ENCODE assay signal across 21 cellular contexts in genomic region chr17:76123749-76124581, GRCh38. TPM values are rescaled to one million over a fixed set of nuclear protein-coding genes. Genes with fewer than 3 reads are reported as not detected.
DNase-seq lines count a peak whose midpoint lies in the region; ATAC-seq, FAIRE-seq and TF ChIP-seq lines count a peak whose summit lies in the region.
"Had no signal": no experiment of that assay in that cellular context is flagged by ENCODE, and none has a peak within 500 bp of the region (broad histone marks: within the 10 kb centered on the region; RNA-seq: fewer than 3 reads in every experiment).

No MANE protein-coding gene starts in this region.

- TF ChIP-seq CTCF in HepG2 (CRISPR knock-in tag; IDR thresholded peaks at IDR 0.05) (peak; percentile 64), right lobe of liver (IDR thresholded peaks at IDR 0.05) (no peak)

- POLR2A ChIA-PET in HepG2 (lab: Yijun Ruan, JAX) = interaction anchor here (0.9 to 2.8 kb wide), 8 partner anchors 8 to 141 kb away, joined by 3 to 13 read pairs (median 4); partner anchors contain the start of genes EXOC7 and UBALD2

- H3K4me3 ChIP-seq in HepG2 (replicated peaks in 1 of 3; ENCODE audit: insufficient read depth in 1 of 3, low read depth in 2 of 3, low read length in 3 of 3) (no peak overlapping the region), right lobe of liver (no peak overlapping the region)
- H3K4me3 ChIP-seq: colonic mucosa, uterus had no signal

- H3K4me1 Mint-ChIP-seq in central memory CD8-positive, alpha-beta T cell = peaks cover 5% of the 10 kb centered on the region

- 17% methylated on average over 7 of the region's 9 CpGs for WGBS in HepG2 (ENCODE audit: low lambda C conversion rate)
- 8% methylated on average over 2 of the region's 9 CpGs for WGBS in right lobe of liver (ENCODE audit: insufficient coverage, low coverage, low lambda C conversion rate, missing lambda C conversion rate)

- DNase-seq in HepG2 (ENCODE audit: low spot score) = no peak
- no peak for DNase-seq in right lobe of liver
- no peak for DNase-seq in central memory CD8-positive, alpha-beta T cell (ENCODE audit: low spot score in 2 of 2)
- DNase-seq in SW 1271 (lab: John Stamatoyannopoulos, UW) = no peak
- no peak for DNase-seq in COLO829 (ENCODE audit: low spot score)
- DNase-seq in HPDE6-E6E7 (ENCODE audit: extremely low spot score) = no peak
- DNase-seq: colonic mucosa, DMS 273 treated with DMSO at 0.1 percent for 48 hours, HCEC 1CT, hypothalamus, Kasumi-1, NCI-H1417, NCI-H2171 treated with DMSO at 0.1 percent for 48 hours, nucleus accumbens, uterus had no signal

- H3K9me3 ChIP-seq in HepG2 (ENCODE audit: low read length) (no peaks in the 10 kb centered on the region), right lobe of liver (no peaks in the 10 kb centered on the region)
- H3K9me3 ChIP-seq: colonic mucosa, uterus had no signal

- no TSS peak for BruUV-seq in HepG2 (replicated peaks; lab: Mats Ljungman, UMichigan)

- intact Hi-C loops in HepG2 (cut with micrococcal nuclease; ENCODE audit: unreplicated experiment) = no loop called here
- intact Hi-C loops in right lobe of liver (cut with DNase I) = loop anchor here (5.0 to 10.0 kb wide), 2 partner anchors 51 to 158 kb away; no protein-coding TSS in a partner anchor

- no peak for TF ChIP-seq EP300 in HepG2 (IDR thresholded peaks at IDR 0.05; ENCODE audit: low read depth in 2 of 2, low read length in 2 of 2)
- TF ChIP-seq EP300 in HepG2 (CRISPR knock-in tag; IDR thresholded peaks at IDR 0.05; ENCODE audit: borderline replicate concordance) = no peak
- TF ChIP-seq EP300 in Ishikawa (IDR thresholded peaks at IDR 0.05; ENCODE audit: borderline replicate concordance) = no peak

- peaks cover 3% of the 10 kb centered on the region for H3K36me3 Mint-ChIP-seq in central memory CD8-positive, alpha-beta T cell (ENCODE audit: insufficient read depth)

- H3K27ac ChIP-seq in HepG2 (ENCODE audit: extremely low read length, insufficient read depth, low read length) (no peak overlapping the region), right lobe of liver (no peak overlapping the region)
- H3K27ac ChIP-seq: colonic mucosa, RWPE1, uterus, VCaP had no signal

- TF ChIP-seq POLR2A in HepG2 (IDR thresholded peaks at IDR 0.05; ENCODE audit: insufficient read depth in 1 of 2, low read depth in 2 of 2, low read length in 2 of 2) (no peak), right lobe of liver (IDR thresholded peaks at IDR 0.05) (no peak)

- H3K27me3 ChIP-seq in HepG2 (ENCODE audit: control insufficient read depth in 1 of 2, insufficient read depth in 2 of 2, low read length in 2 of 2) = peaks cover 0 to 13% of the 10 kb centered on the region in 2 experiments; a peak in 3 of 5 replicates
- H3K27me3 ChIP-seq in right lobe of liver = no peaks in the 10 kb centered on the region
- H3K27me3 ChIP-seq: colonic mucosa, uterus had no signal

- TF ChIP-seq RAD21 in HepG2 (CRISPR knock-in tag; IDR thresholded peaks at IDR 0.05) = peak; percentile 48
- TF ChIP-seq RAD21 in Ishikawa (IDR thresholded peaks at IDR 0.05; ENCODE audit: low read depth) = peak; percentile 31; the same call in 1 of the 2 replicates

- H2AFZ ChIP-seq in HepG2 (ENCODE audit: low read length) = no peak overlapping the region

- H4K20me1 ChIP-seq in HepG2 (ENCODE audit: insufficient read depth, low read length) = no peaks in the 10 kb centered on the region

- ATAC-seq in HepG2 (peak; percentile 18), right lobe of liver (no peak), GM18520 (IDR thresholded peaks at IDR 0.05; ENCODE audit: unreplicated experiment) (no peak)
- no peak for ATAC-seq in central memory CD8-positive, alpha-beta T cell (replicated peaks; ENCODE audit: extremely low read depth, poor library complexity, severe bottlenecking)

- in situ Hi-C loops in HepG2 (cut with HindIII; ENCODE audit: extremely low pct_ligation_motif_present, low pct_unique_long_range_greater_than_20kb) = loop anchor here (5.0 kb wide), 2 partner anchors 33 to 153 kb away; no protein-coding TSS in a partner anchor

- no peak overlapping the region for H3K4me2 ChIP-seq in HepG2 (ENCODE audit: low read depth, low read length)

- no peak overlapping the region for H3K9ac ChIP-seq in HepG2 (ENCODE audit: insufficient read depth, low read depth, low read length)

- H3K36me3 ChIP-seq in HepG2 (replicated peaks in 1 of 2; ENCODE audit: control insufficient read depth in 1 of 2, insufficient read depth in 2 of 2, low read length in 2 of 2) (no peaks in the 10 kb centered on the region), right lobe of liver (no peaks in the 10 kb centered on the region)
- H3K36me3 ChIP-seq: colonic mucosa, uterus had no signal

- CTCF ChIA-PET in HepG2 (lab: Yijun Ruan, JAX; ENCODE audit: low intra/inter-chr PET ratio, low total read pairs) = interaction anchor here (1.0 to 5.1 kb wide), 6 partner anchors 23 to 155 kb away, joined by 3 to 78 read pairs (median 23); no protein-coding TSS in a partner anchor

- no peak for FAIRE-seq in HepG2 (lab: Jason Lieb, UNC)

- H3K4me3 Mint-ChIP-seq in central memory CD8-positive, alpha-beta T cell = peak overlapping the region; percentile 51

- H3K9me3 Mint-ChIP-seq in central memory CD8-positive, alpha-beta T cell = no peaks in the 10 kb centered on the region

- no peak overlapping the region for H3K27ac Mint-ChIP-seq in central memory CD8-positive, alpha-beta T cell (ENCODE audit: low read depth)

- H3K4me1 ChIP-seq in HepG2 (ENCODE audit: insufficient read depth, low read length) (peaks cover 24% of the 10 kb centered on the region), right lobe of liver (peaks cover 0 to 3% (median 0%) of the 10 kb centered on the region in 4 donors)
- H3K4me1 ChIP-seq: colonic mucosa, uterus had no signal

- H3K79me2 ChIP-seq in HepG2 (ENCODE audit: insufficient read depth, low read length) = no peaks in the 10 kb centered on the region

- no peaks in the 10 kb centered on the region for H3K27me3 Mint-ChIP-seq in central memory CD8-positive, alpha-beta T cell

RNA-seq across cellular contexts. Expression of gene FOXJ1, which starts 17.1 kb away (rescaled TPM):
- total RNA-seq in HepG2 (2016; rRNA removed; fragmentation: Illumina TruSeq; extraction: Trizol) = 1.4 and 1.6 TPM in 2 replicates
- total RNA-seq in HepG2 (2016; cell fraction: cytosol; rRNA removed; fragmentation: Illumina TruSeq; extraction: Trizol; ENCODE audit: low read depth) = 0.09 and 0.30 TPM in 2 replicates
- total RNA-seq in HepG2 (2016; cell fraction: insoluble cytoplasmic fraction; rRNA removed; fragmentation: Illumina TruSeq; extraction: Trizol) = 1.4 and 1.9 TPM in 2 replicates
- 0.77 and 0.93 TPM in 2 replicates for total RNA-seq in HepG2 (2016; cell fraction: membrane; rRNA removed; fragmentation: Illumina TruSeq; extraction: Trizol)
- 0.94 and 1.3 TPM in 2 replicates for total RNA-seq in HepG2 (2016; cell fraction: nucleus; rRNA removed; fragmentation: Illumina TruSeq; extraction: Trizol)
- 0.98 and 1.2 TPM in 2 replicates for polyA plus RNA-seq in HepG2 (2011; rRNA removed)
- 0.82 and 1.5 TPM in 2 replicates for polyA plus RNA-seq in HepG2 (2011; cell fraction: cytosol; rRNA removed)
- polyA plus RNA-seq in HepG2 (2011; cell fraction: nucleus; rRNA removed) = 2.8 and 3.7 TPM in 2 replicates
- polyA plus RNA-seq in HepG2 (2012) = 0.66 and 0.96 TPM in 2 replicates
- 0.31 and 0.45 TPM in 2 replicates for polyA plus RNA-seq in HepG2 (2016; cell fraction: cytosol; fragmentation: Illumina TruSeq; extraction: Trizol; ENCODE audit: low read depth)
- 1.3 and 1.4 TPM in 2 replicates for polyA plus RNA-seq in HepG2 (2016; cell fraction: insoluble cytoplasmic fraction; fragmentation: Illumina TruSeq; extraction: Trizol; ENCODE audit: low read depth)
- polyA plus RNA-seq in HepG2 (2016; cell fraction: membrane; fragmentation: Illumina TruSeq; extraction: Trizol; ENCODE audit: low read depth) = 0.61 and 0.62 TPM in 2 replicates
- 2.0 and 2.1 TPM in 2 replicates for polyA plus RNA-seq in HepG2 (2016; cell fraction: nucleus; fragmentation: Illumina TruSeq; extraction: Trizol; ENCODE audit: insufficient read depth, low read depth)
- 0.05 and 1.5 TPM in 2 replicates for polyA minus RNA-seq in HepG2 (2011; rRNA and poly(A)+ RNA removed; ENCODE audit: low replicate concordance)
- polyA minus RNA-seq in HepG2 (2011; cell fraction: cytosol; rRNA and poly(A)+ RNA removed) = 0.35 and 0.40 TPM in 2 replicates
- polyA minus RNA-seq in HepG2 (2011; cell fraction: nucleus; rRNA and poly(A)+ RNA removed) = 0.37 and 0.52 TPM in 2 replicates
- under 1 TPM in 3 of 6 experiments, not detected in 3; 0.06 to 0.12 (median 0.11) TPM for total RNA-seq in right lobe of liver

RNA-seq across cellular contexts. Expression of gene EXOC7, which starts 20.4 kb away (rescaled TPM):
- total RNA-seq in HepG2 (2016; rRNA removed; fragmentation: Illumina TruSeq; extraction: Trizol) (116 and 118 TPM in 2 replicates), right lobe of liver (10 to 100 TPM; 38.5 to 57.9 (median 50.6) TPM)
- 32.5 and 33.1 TPM in 2 replicates for total RNA-seq in HepG2 (2016; cell fraction: cytosol; rRNA removed; fragmentation: Illumina TruSeq; extraction: Trizol; ENCODE audit: low read depth)
- total RNA-seq in HepG2 (2016; cell fraction: insoluble cytoplasmic fraction; rRNA removed; fragmentation: Illumina TruSeq; extraction: Trizol) = 112 and 113 TPM in 2 replicates
- total RNA-seq in HepG2 (2016; cell fraction: membrane; rRNA removed; fragmentation: Illumina TruSeq; extraction: Trizol) = 41.7 and 48.8 TPM in 2 replicates
- total RNA-seq in HepG2 (2016; cell fraction: nucleus; rRNA removed; fragmentation: Illumina TruSeq; extraction: Trizol) = 80.6 and 103 TPM in 2 replicates
- 86.9 and 118 TPM in 2 replicates for polyA plus RNA-seq in HepG2 (2011; rRNA removed)
- polyA plus RNA-seq in HepG2 (2011; cell fraction: cytosol; rRNA removed) = 65.5 and 68.0 TPM in 2 replicates
- polyA plus RNA-seq in HepG2 (2011; cell fraction: nucleus; rRNA removed) = 259 and 277 TPM in 2 replicates
- 100 and 124 TPM in 2 replicates for polyA plus RNA-seq in HepG2 (2012)
- 7.1 and 8.4 TPM in 2 replicates for polyA plus RNA-seq in HepG2 (2016; cell fraction: cytosol; fragmentation: Illumina TruSeq; extraction: Trizol; ENCODE audit: low read depth)
- 78.0 and 79.6 TPM in 2 replicates for polyA plus RNA-seq in HepG2 (2016; cell fraction: insoluble cytoplasmic fraction; fragmentation: Illumina TruSeq; extraction: Trizol; ENCODE audit: low read depth)
- 18.4 and 21.9 TPM in 2 replicates for polyA plus RNA-seq in HepG2 (2016; cell fraction: membrane; fragmentation: Illumina TruSeq; extraction: Trizol; ENCODE audit: low read depth)
- polyA plus RNA-seq in HepG2 (2016; cell fraction: nucleus; fragmentation: Illumina TruSeq; extraction: Trizol; ENCODE audit: insufficient read depth, low read depth) = 147 and 170 TPM in 2 replicates
- polyA minus RNA-seq in HepG2 (2011; rRNA and poly(A)+ RNA removed; ENCODE audit: low replicate concordance) = 144 and 202 TPM in 2 replicates
- polyA minus RNA-seq in HepG2 (2011; cell fraction: cytosol; rRNA and poly(A)+ RNA removed) = 69.7 and 91.8 TPM in 2 replicates
- 113 and 132 TPM in 2 replicates for polyA minus RNA-seq in HepG2 (2011; cell fraction: nucleus; rRNA and poly(A)+ RNA removed)

RNA-seq across cellular contexts. Expression of gene ZACN, which starts 45.0 kb away (rescaled TPM):
- total RNA-seq in HepG2 (2016; rRNA removed; fragmentation: Illumina TruSeq; extraction: Trizol) (0.15 TPM in 1 of 2 replicates, not detected in the other), right lobe of liver (not detected)
- total RNA-seq in HepG2 (2016; cell fraction: cytosol; rRNA removed; fragmentation: Illumina TruSeq; extraction: Trizol; ENCODE audit: low read depth) = not detected in 2 replicates
- total RNA-seq in HepG2 (2016; cell fraction: insoluble cytoplasmic fraction; rRNA removed; fragmentation: Illumina TruSeq; extraction: Trizol) = not detected in 2 replicates
- not detected in 2 replicates for total RNA-seq in HepG2 (2016; cell fraction: membrane; rRNA removed; fragmentation: Illumina TruSeq; extraction: Trizol)
- total RNA-seq in HepG2 (2016; cell fraction: nucleus; rRNA removed; fragmentation: Illumina TruSeq; extraction: Trizol) = not detected in 2 replicates
- polyA plus RNA-seq in HepG2 (2011; rRNA removed) = 0.04 and 0.11 TPM in 2 replicates
- not detected in 2 replicates for polyA plus RNA-seq in HepG2 (2011; cell fraction: cytosol; rRNA removed)
- polyA plus RNA-seq in HepG2 (2011; cell fraction: nucleus; rRNA removed) = 0.06 and 0.07 TPM in 2 replicates
- 0.17 and 1.1 TPM in 2 replicates for polyA plus RNA-seq in HepG2 (2012)
- not detected in 2 replicates for polyA plus RNA-seq in HepG2 (2016; cell fraction: cytosol; fragmentation: Illumina TruSeq; extraction: Trizol; ENCODE audit: low read depth)
- 0.08 TPM in 1 of 2 replicates, not detected in the other for polyA plus RNA-seq in HepG2 (2016; cell fraction: insoluble cytoplasmic fraction; fragmentation: Illumina TruSeq; extraction: Trizol; ENCODE audit: low read depth)
- polyA plus RNA-seq in HepG2 (2016; cell fraction: membrane; fragmentation: Illumina TruSeq; extraction: Trizol; ENCODE audit: low read depth) = not detected in 2 replicates
- not detected in 2 replicates for polyA plus RNA-seq in HepG2 (2016; cell fraction: nucleus; fragmentation: Illumina TruSeq; extraction: Trizol; ENCODE audit: insufficient read depth, low read depth)
- not detected in 2 replicates for polyA minus RNA-seq in HepG2 (2011; rRNA and poly(A)+ RNA removed; ENCODE audit: low replicate concordance)
- 0.35 TPM in 1 of 2 replicates, not detected in the other for polyA minus RNA-seq in HepG2 (2011; cell fraction: cytosol; rRNA and poly(A)+ RNA removed)
- not detected in 2 replicates for polyA minus RNA-seq in HepG2 (2011; cell fraction: nucleus; rRNA and poly(A)+ RNA removed)
- total RNA-seq: colonic mucosa, kidney epithelial cell, mesenteric fat pad, uterus had no signal

RNA-seq across cellular contexts. Expression of gene GALR2, which starts 49.4 kb away (rescaled TPM):
- total RNA-seq in HepG2 (2016; rRNA removed; fragmentation: Illumina TruSeq; extraction: Trizol) (0.20 and 0.58 TPM in 2 replicates), right lobe of liver (under 1 TPM in 1 of 6 experiments, not detected in 5; 0.18 TPM)
- total RNA-seq in HepG2 (2016; cell fraction: cytosol; rRNA removed; fragmentation: Illumina TruSeq; extraction: Trizol; ENCODE audit: low read depth) = 0.30 and 0.35 TPM in 2 replicates
- total RNA-seq in HepG2 (2016; cell fraction: insoluble cytoplasmic fraction; rRNA removed; fragmentation: Illumina TruSeq; extraction: Trizol) = 0.22 and 0.58 TPM in 2 replicates
- total RNA-seq in HepG2 (2016; cell fraction: membrane; rRNA removed; fragmentation: Illumina TruSeq; extraction: Trizol) = 0.46 and 0.65 TPM in 2 replicates
- total RNA-seq in HepG2 (2016; cell fraction: nucleus; rRNA removed; fragmentation: Illumina TruSeq; extraction: Trizol) = 0.28 and 0.34 TPM in 2 replicates
- 0.48 and 0.84 TPM in 2 replicates for polyA plus RNA-seq in HepG2 (2011; rRNA removed)
- polyA plus RNA-seq in HepG2 (2011; cell fraction: cytosol; rRNA removed) = 0.56 and 0.97 TPM in 2 replicates
- 0.35 and 0.62 TPM in 2 replicates for polyA plus RNA-seq in HepG2 (2011; cell fraction: nucleus; rRNA removed)
- polyA plus RNA-seq in HepG2 (2012) = 0.33 TPM in 1 of 2 replicates, not detected in the other
- 0.50 and 0.53 TPM in 2 replicates for polyA plus RNA-seq in HepG2 (2016; cell fraction: cytosol; fragmentation: Illumina TruSeq; extraction: Trizol; ENCODE audit: low read depth)
- polyA plus RNA-seq in HepG2 (2016; cell fraction: insoluble cytoplasmic fraction; fragmentation: Illumina TruSeq; extraction: Trizol; ENCODE audit: low read depth) = 0.17 and 0.28 TPM in 2 replicates
- 0.20 and 0.35 TPM in 2 replicates for polyA plus RNA-seq in HepG2 (2016; cell fraction: membrane; fragmentation: Illumina TruSeq; extraction: Trizol; ENCODE audit: low read depth)
- 0.46 and 0.81 TPM in 2 replicates for polyA plus RNA-seq in HepG2 (2016; cell fraction: nucleus; fragmentation: Illumina TruSeq; extraction: Trizol; ENCODE audit: insufficient read depth, low read depth)
- polyA minus RNA-seq in HepG2 (2011; rRNA and poly(A)+ RNA removed; ENCODE audit: low replicate concordance) = 0.54 and 2.1 TPM in 2 replicates
- 0.49 TPM in 1 of 2 replicates, not detected in the other for polyA minus RNA-seq in HepG2 (2011; cell fraction: cytosol; rRNA and poly(A)+ RNA removed)
- polyA minus RNA-seq in HepG2 (2011; cell fraction: nucleus; rRNA and poly(A)+ RNA removed) = not detected in 2 replicates
- total RNA-seq: mesenteric fat pad, uterus had no signal

RNA-seq across cellular contexts. Expression of gene SRP68, which starts 51.6 kb away (rescaled TPM):
- 39.8 and 89.7 TPM in 2 replicates for total RNA-seq in HepG2 (2016; rRNA removed; fragmentation: Illumina TruSeq; extraction: Trizol)
- 19.0 and 21.2 TPM in 2 replicates for total RNA-seq in HepG2 (2016; cell fraction: cytosol; rRNA removed; fragmentation: Illumina TruSeq; extraction: Trizol; ENCODE audit: low read depth)
- 34.8 and 87.8 TPM in 2 replicates for total RNA-seq in HepG2 (2016; cell fraction: insoluble cytoplasmic fraction; rRNA removed; fragmentation: Illumina TruSeq; extraction: Trizol)
- 36.4 and 39.1 TPM in 2 replicates for total RNA-seq in HepG2 (2016; cell fraction: membrane; rRNA removed; fragmentation: Illumina TruSeq; extraction: Trizol)
- total RNA-seq in HepG2 (2016; cell fraction: nucleus; rRNA removed; fragmentation: Illumina TruSeq; extraction: Trizol) = 55.4 and 62.2 TPM in 2 replicates
- polyA plus RNA-seq in HepG2 (2011; rRNA removed) = 74.3 and 79.0 TPM in 2 replicates
- 56.3 and 67.1 TPM in 2 replicates for polyA plus RNA-seq in HepG2 (2011; cell fraction: cytosol; rRNA removed)
- 42.7 and 43.4 TPM in 2 replicates for polyA plus RNA-seq in HepG2 (2011; cell fraction: nucleus; rRNA removed)
- polyA plus RNA-seq in HepG2 (2012) = 84.3 and 86.0 TPM in 2 replicates
- 12.5 and 13.5 TPM in 2 replicates for polyA plus RNA-seq in HepG2 (2016; cell fraction: cytosol; fragmentation: Illumina TruSeq; extraction: Trizol; ENCODE audit: low read depth)
- polyA plus RNA-seq in HepG2 (2016; cell fraction: insoluble cytoplasmic fraction; fragmentation: Illumina TruSeq; extraction: Trizol; ENCODE audit: low read depth) = 124 and 144 TPM in 2 replicates
- 26.1 and 30.0 TPM in 2 replicates for polyA plus RNA-seq in HepG2 (2016; cell fraction: membrane; fragmentation: Illumina TruSeq; extraction: Trizol; ENCODE audit: low read depth)
- 107 and 120 TPM in 2 replicates for polyA plus RNA-seq in HepG2 (2016; cell fraction: nucleus; fragmentation: Illumina TruSeq; extraction: Trizol; ENCODE audit: insufficient read depth, low read depth)
- 72.1 and 78.5 TPM in 2 replicates for polyA minus RNA-seq in HepG2 (2011; rRNA and poly(A)+ RNA removed; ENCODE audit: low replicate concordance)
- polyA minus RNA-seq in HepG2 (2011; cell fraction: cytosol; rRNA and poly(A)+ RNA removed) = 44.7 and 45.6 TPM in 2 replicates
- 55.0 and 55.2 TPM in 2 replicates for polyA minus RNA-seq in HepG2 (2011; cell fraction: nucleus; rRNA and poly(A)+ RNA removed)
- 10 to 100 TPM; 31.0 to 37.0 (median 35.1) TPM for total RNA-seq in right lobe of liver
